ENCODE assay signal across 14 cellular contexts in the genomic region with DNA sequence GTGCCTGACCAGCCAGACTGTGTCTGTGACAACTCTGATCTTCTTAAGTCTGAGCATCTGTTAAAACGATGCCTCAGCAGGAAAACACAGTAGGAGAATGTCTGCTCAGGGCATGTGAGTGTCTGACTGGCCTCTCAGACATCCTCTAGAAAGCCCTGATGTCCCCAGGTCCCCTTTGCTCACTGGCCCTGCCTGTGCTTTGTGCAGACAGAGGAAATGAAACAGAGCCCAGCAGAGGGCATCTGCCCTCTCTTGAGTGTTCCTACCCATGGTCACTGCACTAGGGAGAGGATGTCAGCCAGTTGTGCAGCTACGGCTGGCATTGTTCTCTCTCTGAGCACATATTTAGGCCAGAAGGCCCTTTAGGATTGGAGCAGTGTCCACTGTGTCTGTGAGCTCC.
DNase-seq lines count a peak whose midpoint lies in the region; ATAC-seq and TF ChIP-seq lines count a peak whose summit lies in the region.
"Had no signal": no experiment of that assay in that cellular context is flagged by ENCODE, and none has a peak within 500 bp of the region (broad histone marks: within the 10 kb centered on the region; RNA-seq: fewer than 3 reads in every experiment).

No MANE protein-coding gene starts in this region.

- DNase-seq in EH (ENCODE audit: low read depth), result peak; percentile 18
- no peak for DNase-seq in LNCaP clone FGC (ENCODE audit: low read depth)
- peak; percentile 5 for DNase-seq in choroid plexus epithelial cell (ENCODE audit: low read depth)
- no peak for DNase-seq in DMS114 treated with DMSO at 0.1 percent for 48 hours (lab: John Stamatoyannopoulos, UW; ENCODE audit: unreplicated experiment)
- DNase-seq: activated CD4-positive, alpha-beta T cell treated with anti-CD3 and anti-CD28 coated beads, Interleukin-2, amount 10 ng/mL, durations not matched to agents 24 days and 14 days; CD8-positive, alpha-beta T cell; erythroblast; HFFc6; NCI-H187 treated with DMSO at 0.1 percent for 48 hours had no signal

- no peak for ATAC-seq in GM18520 (IDR thresholded peaks at IDR 0.05; ENCODE audit: unreplicated experiment)
- ATAC-seq in HG03196 (IDR thresholded peaks at IDR 0.05; ENCODE audit: unreplicated experiment), result no peak
- ATAC-seq: CD8-positive, alpha-beta T cell had no signal

- H3K36me3 Mint-ChIP-seq in nephron (ENCODE audit: low read depth), result no peaks in the 10 kb centered on the region
- H3K36me3 Mint-ChIP-seq: CD8-positive, alpha-beta T cell had no signal

- peak; percentile 19; the same call in 1 of the 2 replicates for TF ChIP-seq CTCF in LNCaP clone FGC (IDR thresholded peaks at IDR 0.05; ENCODE audit: control insufficient read depth, extremely low read depth, insufficient read depth)
- TF ChIP-seq CTCF in choroid plexus epithelial cell (conservative IDR thresholded peaks at IDR 0.05; ENCODE audit: low read depth, low read length), result peak; percentile 15
- peak in 1 of 3 experiments; percentile 12 for TF ChIP-seq CTCF in nephron (IDR thresholded peaks at IDR 0.05; ENCODE audit: unreplicated experiment in 3 of 3)

- no peak overlapping the region for H3K4me3 ChIP-seq in LNCaP clone FGC (ENCODE audit: low read depth, low read length)
- no peak overlapping the region for H3K4me3 ChIP-seq in choroid plexus epithelial cell (ENCODE audit: low read depth, low read length)
- H3K4me3 ChIP-seq: right atrium auricular region had no signal

- peaks cover 4% of the 10 kb centered on the region for H3K27me3 Mint-ChIP-seq in nephron (ENCODE audit: low read depth)

- H3K4me3 Mint-ChIP-seq in nephron, result no peak overlapping the region
- H3K4me3 Mint-ChIP-seq: activated CD4-positive, alpha-beta T cell treated with anti-CD3 and anti-CD28 coated beads, Interleukin-2, amount 10 ng/mL, durations not matched to agents 24 days and 14 days; CD8-positive, alpha-beta T cell; HFFc6 had no signal

- H3K27ac Mint-ChIP-seq in nephron, result peak overlapping the region in 2 of 3 experiments; percentile 22 to 46
- H3K27ac Mint-ChIP-seq: activated CD4-positive, alpha-beta T cell treated with anti-CD3 and anti-CD28 coated beads, Interleukin-2, amount 10 ng/mL, durations not matched to agents 24 days and 14 days; activated T-helper 2 cell treated with anti-CD3 and anti-CD28 coated beads, Interferon-gamma antibody, Interleukin-2, Interleukin-4, amounts not matched to agents 10 μg/mL and 5 μg/mL and 100 μg/mL, durations not matched to agents 14 hours and 24 hours and 36 hours; CD8-positive, alpha-beta T cell; HFFc6 had no signal

- H3K9me3 Mint-ChIP-seq in nephron, result no peaks in the 10 kb centered on the region
- H3K9me3 Mint-ChIP-seq: activated CD4-positive, alpha-beta T cell treated with anti-CD3 and anti-CD28 coated beads, Interleukin-2, amount 10 ng/mL, durations not matched to agents 24 days and 14 days; activated T-helper 2 cell treated with anti-CD3 and anti-CD28 coated beads, Interferon-gamma antibody, Interleukin-2, Interleukin-4, amounts not matched to agents 10 μg/mL and 5 μg/mL and 100 μg/mL, durations not matched to agents 14 hours and 24 hours and 36 hours; CD8-positive, alpha-beta T cell; HFFc6 had no signal

- H3K4me1 Mint-ChIP-seq in nephron, result peaks cover 23% of the 10 kb centered on the region
- H3K4me1 Mint-ChIP-seq: activated CD4-positive, alpha-beta T cell treated with anti-CD3 and anti-CD28 coated beads, Interleukin-2, amount 10 ng/mL, durations not matched to agents 24 days and 14 days had no signal

Comparison
In these comparisons a context has a peak if more than half of its experiments do, and no peak if none do; other contexts are left out.
1. DNase-seq: peak in EH (single experiment) and choroid plexus epithelial cell (single experiment); none in LNCaP clone FGC (single experiment) and DMS114 treated with DMSO at 0.1 percent for 48 hours (single experiment).